17 cellular contexts compared by ENCODE assay signal in the genomic region with DNA sequence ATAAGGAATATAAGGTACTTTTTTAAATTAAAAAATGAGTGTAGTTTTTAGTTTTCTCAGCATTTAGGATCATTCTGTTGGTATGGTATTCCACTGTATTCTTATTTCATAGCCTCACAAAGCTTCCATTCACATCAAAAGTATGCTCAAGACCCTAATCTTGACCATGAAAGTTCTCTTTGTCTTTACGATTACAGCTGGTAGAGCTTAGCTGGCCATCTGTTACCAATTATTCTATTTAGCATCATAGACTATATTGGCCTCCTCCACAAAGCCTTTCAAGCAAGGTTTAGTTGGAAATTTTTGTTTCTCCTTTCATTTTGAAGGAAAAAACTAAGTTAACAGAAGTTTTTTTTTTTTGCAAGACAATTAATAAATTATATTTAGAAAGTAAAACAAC.
DNase-seq lines count a peak whose midpoint lies in the region; TF ChIP-seq lines count a peak whose summit lies in the region.
"Had no signal": no experiment of that assay in that cellular context is flagged by ENCODE, and none has a peak within 500 bp of the region (broad histone marks: within the 10 kb centered on the region; RNA-seq: fewer than 3 reads in every experiment).

No MANE protein-coding gene starts in this region.

- H3K4me3 ChIP-seq in fibroblast of villous mesenchyme (ENCODE audit: low read depth, low read length) (no peak overlapping the region), smooth muscle cell (no peak overlapping the region)
- H3K4me3 ChIP-seq: cardiac muscle cell, lung had no signal

- no peak for TF ChIP-seq CTCF in fibroblast of villous mesenchyme (IDR thresholded peaks at IDR 0.05; ENCODE audit: insufficient read depth, low read depth, low read length)
- no peak for TF ChIP-seq CTCF in smooth muscle cell (IDR thresholded peaks at IDR 0.05; ENCODE audit: borderline replicate concordance, insufficient read depth, poor library complexity, severe bottlenecking)

- peaks cover 8% of the 10 kb centered on the region for H3F3A ChIP-seq in smooth muscle cell (ENCODE audit: low read depth)

- H3K27me3 ChIP-seq in smooth muscle cell (ENCODE audit: low read depth): no peaks in the 10 kb centered on the region

- H3K9me3 ChIP-seq in smooth muscle cell (replicated peaks; ENCODE audit: low read depth): no peaks in the 10 kb centered on the region

- H3K9ac ChIP-seq in smooth muscle cell (ENCODE audit: low read depth): no peak overlapping the region

- H3K4me2 ChIP-seq in smooth muscle cell: peak overlapping the region; percentile 66

- H2AFZ ChIP-seq in smooth muscle cell (ENCODE audit: low read depth): no peak overlapping the region

- DNase-seq in NCI-H524 (lab: John Stamatoyannopoulos, UW) (peak; percentile 70 to 87), amniotic stem cell (lab: John Stamatoyannopoulos, UW) (peak; percentile 0), fibroblast of villous mesenchyme (ENCODE audit: low read depth) (peak; percentile 40), smooth muscle cell (lab: John Stamatoyannopoulos, UW; ENCODE audit: unreplicated experiment) (no peak), germinal center (ENCODE audit: low spot score) (no peak)
- DNase-seq in activated CD4-positive, alpha-beta T cell treated with anti-CD3 and anti-CD28 coated beads, Interleukin-2, amount 50 U/mL, for 1 hour: no peak
- no peak for DNase-seq in central memory CD4-positive, alpha-beta T cell
- DNase-seq: activated CD4-positive, alpha-beta T cell treated with anti-CD3 and anti-CD28 coated beads, Interleukin-2, amount 10 ng/mL, durations not matched to agents 7 days and 5 days; dermis blood vessel endothelial cell; HCEC 1CT; Kasumi-1; NCI-H2081 treated with DMSO at 0.1 percent for 48 hours; NCI-H510A; SHP77; stimulated activated CD8-positive, alpha-beta memory T cell treated with anti-CD3 and anti-CD28 coated beads, Interleukin-4, amount 100 ng/mL, for 48 hours had no signal

- H3K36me3 ChIP-seq in smooth muscle cell (ENCODE audit: low read depth): no peaks in the 10 kb centered on the region
- H3K36me3 ChIP-seq: cardiac muscle cell had no signal

- peak overlapping the region; percentile 65 for H3K27ac ChIP-seq in smooth muscle cell (ENCODE audit: low read depth)
- H3K27ac ChIP-seq: cardiac muscle cell had no signal

- no peaks in the 10 kb centered on the region for H3K79me2 ChIP-seq in smooth muscle cell (ENCODE audit: low read depth)

- 22% methylated on average over 1 of the region's 1 CpG for WGBS in smooth muscle cell (ENCODE audit: low lambda C conversion rate)

- no peaks in the 10 kb centered on the region for H3K4me1 ChIP-seq in smooth muscle cell (ENCODE audit: low read depth)

- H4K20me1 ChIP-seq in smooth muscle cell (ENCODE audit: low read depth): no peaks in the 10 kb centered on the region

Comparison
In these comparisons a context has a peak if more than half of its experiments do, and no peak if none do; other contexts are left out.
1. DNase-seq: peak in NCI-H524 (2 of 2), amniotic stem cell (single experiment) and fibroblast of villous mesenchyme (single experiment); none in smooth muscle cell (single experiment), germinal center (single experiment), activated CD4-positive, alpha-beta T cell treated with anti-CD3 and anti-CD28 coated beads, Interleukin-2, amount 50 U/mL, for 1 hour (single experiment) and central memory CD4-positive, alpha-beta T cell (single experiment).